Comparison of ENCODE assay signal across 28 cellular contexts in the genomic region with DNA sequence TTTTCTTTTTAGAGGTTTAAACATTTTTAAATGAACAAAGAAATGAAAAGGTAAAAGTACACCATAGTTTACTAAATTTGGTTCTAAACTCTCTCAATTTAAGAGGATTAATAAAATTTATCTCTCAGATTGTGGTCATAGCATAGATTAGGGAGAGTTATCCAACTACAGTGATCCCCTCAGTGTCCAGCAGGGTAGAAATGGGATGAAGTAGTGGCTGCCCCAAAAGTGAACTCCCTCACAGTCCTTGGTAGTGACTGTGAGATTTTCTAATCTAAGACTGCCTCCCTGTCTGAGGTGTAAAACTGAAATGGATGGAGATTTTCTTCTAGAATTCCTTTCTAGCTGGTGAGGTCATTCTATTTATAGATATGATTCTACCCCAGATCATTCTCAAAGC.
A peak's percentile ranks its signal among the peaks of the same experiment; 100 is the strongest.
DNase-seq lines count a peak whose midpoint lies in the region; ATAC-seq and TF ChIP-seq lines count a peak whose summit lies in the region.
"Had no signal": no experiment of that assay in that cellular context is flagged by ENCODE, and none has a peak within 500 bp of the region (broad histone marks: within the 10 kb centered on the region; RNA-seq: fewer than 3 reads in every experiment).

No MANE protein-coding gene starts in this region.

- H3K79me2 ChIP-seq in SK-N-SH (ENCODE audit: insufficient read depth): no peaks in the 10 kb centered on the region
- H3K79me2 ChIP-seq in mesendoderm (ENCODE audit: control insufficient read depth, insufficient read depth, low read length): no peaks in the 10 kb centered on the region
- H3K79me2 ChIP-seq: hepatocyte had no signal

- DNase-seq in SK-N-SH: no peak
- DNase-seq in cardiac fibroblast (ENCODE audit: low read depth in 2 of 2): no peak
- peak; percentile 0 for DNase-seq in iris pigment epithelial cell (ENCODE audit: low read depth)
- DNase-seq in COR-L47 (lab: John Stamatoyannopoulos, UW): no peak
- DNase-seq in mesendoderm: no peak
- DNase-seq: activated B cell treated with CpG ODN at 0.5 μM for 24 hours; activated CD4-positive, alpha-beta T cell treated with anti-CD3 and anti-CD28 coated beads, Interleukin-2, amount 50 U/mL, for 1 hour; activated naive CD4-positive, alpha-beta T cell; activated T-cell treated with anti-CD3 and anti-CD28 coated beads, Interleukin-2, amount 50 U/mL, for 48 hours; CD8-positive, alpha-beta T cell; effector CD4-positive, alpha-beta T cell; erythroblast; GF-D8; Karpas-422; left ventricle myocardium inferior; naive B cell; NCI-H1436 treated with DMSO at 0.1 percent for 48 hours; NCI-H2107; NCI-H510A; Right ventricle myocardium superior; stimulated activated naive CD4-positive, alpha-beta T cell treated with Interleukin-2 at 50 U/mL for 16 hours; T1000 had no signal

- no peak overlapping the region for H3K4me2 ChIP-seq in SK-N-SH
- H3K4me2 ChIP-seq in mesendoderm (ENCODE audit: low read length): no peak overlapping the region
- H3K4me2 ChIP-seq: hepatocyte had no signal

- H3K27me3 ChIP-seq in SK-N-SH (ENCODE audit: insufficient read depth) (no peaks in the 10 kb centered on the region), mesendoderm (ENCODE audit: insufficient read depth, low read length, poor library complexity) (no peaks in the 10 kb centered on the region)
- H3K27me3 ChIP-seq: hepatocyte, neutrophil had no signal

- H3K23ac ChIP-seq in mesendoderm (ENCODE audit: low read length): no peak overlapping the region

- H3K56ac ChIP-seq in mesendoderm (ENCODE audit: low read length): no peak overlapping the region

- H3K9ac ChIP-seq in SK-N-SH (no peak overlapping the region), mesendoderm (ENCODE audit: low read length) (no peak overlapping the region)

- POLR2A ChIA-PET in SK-N-SH (lab: Yijun Ruan, JAX): no interaction called here

- no peak overlapping the region for H2BK5ac ChIP-seq in mesendoderm (ENCODE audit: low read length)

- H3K9me3 ChIP-seq in SK-N-SH: no peaks in the 10 kb centered on the region
- H3K9me3 ChIP-seq: neutrophil had no signal

- no peak overlapping the region for H2BK120ac ChIP-seq in mesendoderm (ENCODE audit: low read depth, low read length)

- H3K4me1 ChIP-seq in SK-N-SH (ENCODE audit: control insufficient read depth in 1 of 2, insufficient read depth in 2 of 2, low read depth in 1 of 2, low read length in 1 of 2) (no peaks in the 10 kb centered on the region), mesendoderm (ENCODE audit: control insufficient read depth, low read depth, low read length) (no peaks in the 10 kb centered on the region)
- H3K4me1 ChIP-seq: left ventricle myocardium inferior had no signal

- CTCF ChIA-PET in SK-N-SH (lab: Yijun Ruan, JAX): no interaction called here

- no peaks in the 10 kb centered on the region for H3K9me2 ChIP-seq in SK-N-SH

- H3K4ac ChIP-seq in mesendoderm (ENCODE audit: low read depth, low read length): no peak overlapping the region

- H3K18ac ChIP-seq in mesendoderm (ENCODE audit: low read length): no peak overlapping the region

- H4K8ac ChIP-seq in mesendoderm (ENCODE audit: low read depth, low read length): no peak overlapping the region

- TF ChIP-seq CTCF in SK-N-SH (IDR thresholded peaks at IDR 0.05) (peak; percentile 22; the same call in 1 of the 2 replicates), cardiac fibroblast (IDR thresholded peaks at IDR 0.05; ENCODE audit: low read depth, low read length) (peak; percentile 20)

- ATAC-seq in SK-N-SH treated with all-trans-retinoic acid at 6 μM for 48 hours (no peak), GM19455 (IDR thresholded peaks at IDR 0.05; ENCODE audit: unreplicated experiment) (no peak), GM21529 (IDR thresholded peaks at IDR 0.05; ENCODE audit: unreplicated experiment) (no peak)
- ATAC-seq: CD8-positive, alpha-beta T cell had no signal

- H3K27ac ChIP-seq in SK-N-SH (ENCODE audit: low read depth in 2 of 2, low read length in 1 of 2) (no peak overlapping the region), mesendoderm (ENCODE audit: low read depth, low read length) (no peak overlapping the region)
- H3K27ac ChIP-seq: hepatocyte, HL-60, left ventricle myocardium inferior, neutrophil had no signal

- no peak overlapping the region for H4K5ac ChIP-seq in mesendoderm (ENCODE audit: low read length)

- H3K79me1 ChIP-seq in mesendoderm (ENCODE audit: low read length): no peaks in the 10 kb centered on the region

- H3F3A ChIP-seq in SK-N-SH (replicated peaks; ENCODE audit: insufficient read depth): no peaks in the 10 kb centered on the region

- H4K20me1 ChIP-seq in SK-N-SH (ENCODE audit: insufficient read depth): no peaks in the 10 kb centered on the region

- no peak for TF ChIP-seq RAD21 in SK-N-SH (IDR thresholded peaks at IDR 0.05; ENCODE audit: low read length)

- no peak overlapping the region for H2AFZ ChIP-seq in SK-N-SH (ENCODE audit: low read depth)
- H2AFZ ChIP-seq: hepatocyte had no signal

- TF ChIP-seq EP300 in SK-N-SH (IDR thresholded peaks at IDR 0.05; ENCODE audit: borderline replicate concordance in 1 of 2, low read depth in 1 of 2, low read length in 1 of 2): no peak

- H3K4me3 ChIP-seq in SK-N-SH (ENCODE audit: low read depth in 2 of 2, low read length in 1 of 2): no peak overlapping the region
- H3K4me3 ChIP-seq in cardiac fibroblast (replicated peaks in 1 of 2; ENCODE audit: low read depth in 2 of 2, low read length in 2 of 2): no peak overlapping the region
- H3K4me3 ChIP-seq in mesendoderm (ENCODE audit: low read length): no peak overlapping the region
- H3K4me3 ChIP-seq: hepatocyte, left ventricle myocardium inferior had no signal

- H3K36me3 ChIP-seq in SK-N-SH (replicated peaks in 1 of 2; ENCODE audit: control insufficient read depth in 1 of 2, insufficient read depth in 2 of 2, low read length in 1 of 2) (no peaks in the 10 kb centered on the region), mesendoderm (ENCODE audit: control insufficient read depth, insufficient read depth, low read length) (no peaks in the 10 kb centered on the region)
- H3K36me3 ChIP-seq: left ventricle myocardium inferior, neutrophil had no signal

- H2AK5ac ChIP-seq in mesendoderm (ENCODE audit: low read length): no peak overlapping the region

- no peak overlapping the region for H2BK15ac ChIP-seq in mesendoderm (replicated peaks; ENCODE audit: low read depth)

TF ChIP-seq in SK-N-SH, 30 proteins besides CTCF, POLR2A, EP300 and RAD21 (continues in another document):
- TF ChIP-seq RXRA (IDR thresholded peaks at IDR 0.05; ENCODE audit: borderline replicate concordance, low read depth) (no peak), YY1 (IDR thresholded peaks at IDR 0.05; ENCODE audit: low read depth) (no peak)
- TF ChIP-seq, protein P1, sequence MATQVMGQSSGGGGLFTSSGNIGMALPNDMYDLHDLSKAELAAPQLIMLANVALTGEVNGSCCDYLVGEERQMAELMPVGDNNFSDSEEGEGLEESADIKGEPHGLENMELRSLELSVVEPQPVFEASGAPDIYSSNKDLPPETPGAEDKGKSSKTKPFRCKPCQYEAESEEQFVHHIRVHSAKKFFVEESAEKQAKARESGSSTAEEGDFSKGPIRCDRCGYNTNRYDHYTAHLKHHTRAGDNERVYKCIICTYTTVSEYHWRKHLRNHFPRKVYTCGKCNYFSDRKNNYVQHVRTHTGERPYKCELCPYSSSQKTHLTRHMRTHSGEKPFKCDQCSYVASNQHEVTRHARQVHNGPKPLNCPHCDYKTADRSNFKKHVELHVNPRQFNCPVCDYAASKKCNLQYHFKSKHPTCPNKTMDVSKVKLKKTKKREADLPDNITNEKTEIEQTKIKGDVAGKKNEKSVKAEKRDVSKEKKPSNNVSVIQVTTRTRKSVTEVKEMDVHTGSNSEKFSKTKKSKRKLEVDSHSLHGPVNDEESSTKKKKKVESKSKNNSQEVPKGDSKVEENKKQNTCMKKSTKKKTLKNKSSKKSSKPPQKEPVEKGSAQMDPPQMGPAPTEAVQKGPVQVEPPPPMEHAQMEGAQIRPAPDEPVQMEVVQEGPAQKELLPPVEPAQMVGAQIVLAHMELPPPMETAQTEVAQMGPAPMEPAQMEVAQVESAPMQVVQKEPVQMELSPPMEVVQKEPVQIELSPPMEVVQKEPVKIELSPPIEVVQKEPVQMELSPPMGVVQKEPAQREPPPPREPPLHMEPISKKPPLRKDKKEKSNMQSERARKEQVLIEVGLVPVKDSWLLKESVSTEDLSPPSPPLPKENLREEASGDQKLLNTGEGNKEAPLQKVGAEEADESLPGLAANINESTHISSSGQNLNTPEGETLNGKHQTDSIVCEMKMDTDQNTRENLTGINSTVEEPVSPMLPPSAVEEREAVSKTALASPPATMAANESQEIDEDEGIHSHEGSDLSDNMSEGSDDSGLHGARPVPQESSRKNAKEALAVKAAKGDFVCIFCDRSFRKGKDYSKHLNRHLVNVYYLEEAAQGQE (IDR thresholded peaks at IDR 0.05; ENCODE audit: low read depth, low read length): no peak

TF ChIP-seq in SK-N-SH treated with all-trans-retinoic acid at 6 μM for 48 hours, 23 proteins besides CTCF, POLR2A, EP300 and RAD21:
- TF ChIP-seq ESRRG (CRISPR knock-in tag; IDR thresholded peaks at IDR 0.05): no peak
- TF ChIP-seq, protein P2, sequence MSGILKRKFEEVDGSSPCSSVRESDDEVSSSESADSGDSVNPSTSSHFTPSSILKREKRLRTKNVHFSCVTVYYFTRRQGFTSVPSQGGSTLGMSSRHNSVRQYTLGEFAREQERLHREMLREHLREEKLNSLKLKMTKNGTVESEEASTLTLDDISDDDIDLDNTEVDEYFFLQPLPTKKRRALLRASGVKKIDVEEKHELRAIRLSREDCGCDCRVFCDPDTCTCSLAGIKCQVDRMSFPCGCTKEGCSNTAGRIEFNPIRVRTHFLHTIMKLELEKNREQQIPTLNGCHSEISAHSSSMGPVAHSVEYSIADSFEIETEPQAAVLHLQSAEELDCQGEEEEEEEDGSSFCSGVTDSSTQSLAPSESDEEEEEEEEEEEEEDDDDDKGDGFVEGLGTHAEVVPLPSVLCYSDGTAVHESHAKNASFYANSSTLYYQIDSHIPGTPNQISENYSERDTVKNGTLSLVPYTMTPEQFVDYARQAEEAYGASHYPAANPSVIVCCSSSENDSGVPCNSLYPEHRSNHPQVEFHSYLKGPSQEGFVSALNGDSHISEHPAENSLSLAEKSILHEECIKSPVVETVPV (CRISPR knock-in tag; IDR thresholded peaks at IDR 0.05): no peak
- no peak for TF ChIP-seq GLIS3 (CRISPR knock-in tag; IDR thresholded peaks at IDR 0.05)
- TF ChIP-seq ZFP3 (CRISPR knock-in tag; IDR thresholded peaks at IDR 0.05): no peak
- no peak for TF ChIP-seq PPARA (CRISPR knock-in tag; IDR thresholded peaks at IDR 0.05; ENCODE audit: borderline replicate concordance)
- TF ChIP-seq ZNF70 (CRISPR knock-in tag; IDR thresholded peaks at IDR 0.05): no peak
- TF ChIP-seq TOX (CRISPR knock-in tag; IDR thresholded peaks at IDR 0.05; ENCODE audit: borderline replicate concordance): no peak
